Comparison of ENCODE assay signal across 14 cellular contexts in genomic region chr7:113797420-113797995, GRCh38.
"Had no signal": no experiment of that assay in that cellular context is flagged by ENCODE, and none has a peak within 500 bp of the region (broad histone marks: within the 10 kb centered on the region; RNA-seq: fewer than 3 reads in every experiment).

No MANE protein-coding gene starts in this region.

- ATAC-seq: gastrocnemius medialis, heart right ventricle, left lung had no signal

- H3K27ac ChIP-seq: gastrocnemius medialis, heart right ventricle, left lung, upper lobe of left lung had no signal

- H3K4me3 ChIP-seq: gastrocnemius medialis, heart right ventricle, left lung, upper lobe of left lung had no signal

- H3K9me3 ChIP-seq: gastrocnemius medialis, heart right ventricle, left lung, upper lobe of left lung had no signal

- H3K27me3 ChIP-seq: gastrocnemius medialis, heart right ventricle, left lung, upper lobe of left lung had no signal

- H3K4me1 ChIP-seq: heart right ventricle, left lung, upper lobe of left lung had no signal

- H3K36me3 ChIP-seq: gastrocnemius medialis, heart right ventricle, left lung, upper lobe of left lung had no signal

- DNase-seq: activated CD4-positive, alpha-beta T cell treated with anti-CD3 and anti-CD28 coated beads for 1 hour; activated CD4-positive, alpha-beta T cell treated with anti-CD3 and anti-CD28 coated beads, Interleukin-2, amount 50 U/mL, for 48 hours; activated gamma-delta T cell treated with Interleukin-2 at 50 U/mL for 16 hours; activated naive CD8-positive, alpha-beta T cell treated with anti-CD3 and anti-CD28 coated beads for 36 hours; activated T-cell treated with anti-CD3 and anti-CD28 coated beads, Interleukin-2, amount 50 U/mL, for 48 hours; effector CD4-positive, alpha-beta T cell; gastrocnemius medialis; heart right ventricle; left lung; occipital lobe; stimulated activated CD4-positive, alpha-beta T cell treated with anti-CD3 and anti-CD28 coated beads, Interleukin-4, amount 100 ng/mL, for 1 hour; stimulated activated CD8-positive, alpha-beta memory T cell treated with anti-CD3 and anti-CD28 coated beads, Interleukin-4, amount 100 ng/mL, for 48 hours; T1000; upper lobe of left lung had no signal
